26 cellular contexts compared by ENCODE assay signal in genomic region chr12:44750468-44750867, GRCh38.
"Had no signal": no experiment of that assay in that cellular context is flagged by ENCODE, and none has a peak within 500 bp of the region (broad histone marks: within the 10 kb centered on the region; RNA-seq: fewer than 3 reads in every experiment).

No MANE protein-coding gene starts in this region.

- ATAC-seq: activated CD4-positive, alpha-beta T cell treated with anti-CD3 and anti-CD28 coated beads for 36 hours; activated naive CD4-positive, alpha-beta T cell treated with anti-CD3 and anti-CD28 coated beads, Interleukin-2, amount 50 U/mL, for 72 hours; esophagus mucosa; gastrocnemius medialis; right cardiac atrium; stimulated activated naive CD8-positive, alpha-beta T cell treated with anti-CD3 and anti-CD28 coated beads, Interleukin-15, Interleukin-2, amounts not matched to agents 100 U/mL and 50 U/mL, for 24 hours; WTC11 had no signal

- H3K27me3 Mint-ChIP-seq: activated CD4-positive, alpha-beta memory T cell treated with anti-CD3 and anti-CD28 coated beads, Interleukin-2, amount 10 ng/mL, durations not matched to agents 7 days and 5 days; activated CD4-positive, alpha-beta T cell treated with anti-CD3 and anti-CD28 coated beads for 36 hours; central memory CD8-positive, alpha-beta T cell had no signal

- H3K36me3 Mint-ChIP-seq: immature natural killer cell had no signal

- H3K4me1 Mint-ChIP-seq: activated CD4-positive, alpha-beta memory T cell treated with anti-CD3 and anti-CD28 coated beads, Interleukin-2, amount 10 ng/mL, durations not matched to agents 7 days and 5 days; immature natural killer cell; WTC11 had no signal

- H3K36me3 ChIP-seq: brain microvascular endothelial cell, gastrocnemius medialis, left ventricle myocardium inferior, prostate gland, tibial nerve had no signal

- H3K27ac Mint-ChIP-seq: activated CD4-positive, alpha-beta memory T cell treated with anti-CD3 and anti-CD28 coated beads, Interleukin-2, amount 10 ng/mL, durations not matched to agents 7 days and 5 days; activated CD4-positive, alpha-beta T cell treated with anti-CD3 and anti-CD28 coated beads for 36 hours; immature natural killer cell; T-helper 2 cell treated with Interferon-gamma antibody and Interleukin-4, amounts not matched to agents 5 μg/mL and 100 μg/mL, for 36 hours; WTC11 had no signal

- H3K4me3 ChIP-seq: gastrocnemius medialis, left ventricle myocardium inferior, prostate gland, tibial nerve had no signal

- H3K4me1 ChIP-seq: gastrocnemius medialis, left ventricle myocardium inferior, prostate gland, tibial nerve had no signal

- H3K9me3 ChIP-seq: gastrocnemius medialis, left ventricle myocardium inferior, prostate gland, tibial nerve had no signal

- H3K27me3 ChIP-seq: brain microvascular endothelial cell, gastrocnemius medialis, tibial nerve had no signal

- H3K27ac ChIP-seq: brain microvascular endothelial cell, gastrocnemius medialis, left ventricle myocardium inferior, prostate gland, tibial nerve had no signal

- DNase-seq: activated CD4-positive, alpha-beta memory T cell treated with anti-CD3 and anti-CD28 coated beads, Interleukin-2, amount 10 ng/mL, durations not matched to agents 7 days and 5 days; activated CD4-positive, alpha-beta T cell treated with anti-CD3 and anti-CD28 coated beads for 36 hours; activated effector memory CD4-positive, alpha-beta T cell treated with anti-CD3 and anti-CD28 coated beads, Interleukin-2, amount 50 U/mL, for 16 hours; activated T-cell treated with anti-CD3 and anti-CD28 coated beads, Interleukin-2, amount 50 U/mL, for 1 hour; amygdala; brain microvascular endothelial cell; effector CD4-positive, alpha-beta T cell; gastrocnemius medialis; head of caudate nucleus; immature natural killer cell; kidney glomerular epithelial cell; left ventricle myocardium inferior; mammary epithelial cell; midbrain; right cardiac atrium; stimulated activated CD4-positive, alpha-beta T cell treated with anti-CD3 and anti-CD28 coated beads, Interleukin-2, amount 100 ng/mL, for 24 hours; stimulated activated naive CD8-positive, alpha-beta T cell treated with anti-CD3 and anti-CD28 coated beads, Interleukin-15, Interleukin-2, amounts not matched to agents 100 U/mL and 50 U/mL, for 24 hours; substantia nigra had no signal

- H3K4me3 Mint-ChIP-seq: activated CD4-positive, alpha-beta memory T cell treated with anti-CD3 and anti-CD28 coated beads, Interleukin-2, amount 10 ng/mL, durations not matched to agents 7 days and 5 days; activated CD4-positive, alpha-beta T cell treated with anti-CD3 and anti-CD28 coated beads for 36 hours; central memory CD8-positive, alpha-beta T cell; immature natural killer cell; neural crest cell; T-helper 2 cell treated with Interferon-gamma antibody and Interleukin-4, amounts not matched to agents 5 μg/mL and 100 μg/mL, for 36 hours; WTC11 had no signal

- H3K9me3 Mint-ChIP-seq: activated naive CD4-positive, alpha-beta T cell treated with anti-CD3 and anti-CD28 coated beads, Interleukin-2, amount 50 U/mL, for 72 hours; central memory CD8-positive, alpha-beta T cell; T-helper 2 cell treated with Interferon-gamma antibody and Interleukin-4, amounts not matched to agents 5 μg/mL and 100 μg/mL, for 36 hours had no signal
